11 cellular contexts compared by ENCODE assay signal in the genomic region with DNA sequence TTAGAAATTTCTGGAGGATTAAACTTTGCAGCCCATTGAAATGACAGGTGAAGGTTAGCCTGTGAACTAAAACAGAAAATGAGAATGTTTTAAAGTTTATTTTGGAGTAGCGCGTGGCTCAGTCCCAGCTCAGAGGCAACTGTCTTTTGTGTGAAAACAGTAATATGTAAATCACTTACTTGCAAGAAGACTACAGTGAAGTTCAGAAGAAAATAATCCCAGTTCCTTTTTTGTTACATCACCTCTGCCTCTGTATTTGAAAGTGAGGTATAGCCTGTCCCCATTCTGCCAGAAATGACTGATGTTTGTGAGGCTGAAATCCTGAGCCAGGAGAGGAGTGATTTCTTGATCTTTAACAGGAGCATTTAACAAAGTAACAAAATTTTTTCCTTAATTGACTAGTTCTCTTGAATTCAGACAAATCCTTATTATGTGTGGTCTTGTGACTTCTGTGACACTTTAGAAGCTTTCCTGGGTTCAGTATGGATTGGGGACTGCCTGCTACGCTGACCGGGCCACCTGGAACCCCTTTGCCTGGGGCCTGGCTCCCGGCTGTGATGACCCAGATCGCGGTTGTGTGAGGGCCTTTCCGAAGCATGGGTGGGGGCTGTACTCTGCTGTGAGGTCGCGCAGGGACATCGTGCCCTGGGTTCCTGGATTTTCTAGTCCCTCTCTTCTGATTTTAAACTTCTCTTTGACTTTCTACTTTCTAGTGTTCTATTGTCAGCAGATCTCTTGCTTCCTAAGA. TPM values are rescaled to one million over a fixed set of nuclear protein-coding genes. Genes with fewer than 3 reads are reported as not detected.
A peak's percentile ranks its signal among the peaks of the same experiment; 100 is the strongest.
DNase-seq lines count a peak whose midpoint lies in the region; ATAC-seq and TF ChIP-seq lines count a peak whose summit lies in the region.
"Had no signal": no experiment of that assay in that cellular context is flagged by ENCODE, and none has a peak within 500 bp of the region (broad histone marks: within the 10 kb centered on the region; RNA-seq: fewer than 3 reads in every experiment).

No MANE protein-coding gene starts in this region.

- ATAC-seq in GM19043 (IDR thresholded peaks at IDR 0.05; ENCODE audit: low read depth, unreplicated experiment) (peak; percentile 100), GM21786 (IDR thresholded peaks at IDR 0.05; ENCODE audit: unreplicated experiment) (peak; percentile 100), HG03196 (IDR thresholded peaks at IDR 0.05; ENCODE audit: unreplicated experiment) (peak; percentile 96), naive B cell (ENCODE audit: low read depth in 2 of 2) (peak; percentile 20 to 48)
- ATAC-seq: activated CD8-positive, alpha-beta T cell treated with anti-CD3 and anti-CD28 coated beads for 36 hours; left colon had no signal

- DNase-seq in naive B cell (no peak), Peyer's patch (no peak), T1000 (lab: John Stamatoyannopoulos, UW) (no peak), amniotic stem cell (lab: John Stamatoyannopoulos, UW) (no peak)
- DNase-seq: activated CD8-positive, alpha-beta T cell treated with anti-CD3 and anti-CD28 coated beads for 36 hours; left colon; NCI-H146 had no signal

- no peak overlapping the region for H3K4me3 ChIP-seq in Peyer's patch
- H3K4me3 ChIP-seq: prostate gland had no signal

- peaks cover 10 to 13% of the 10 kb centered on the region in 2 donors for H3K36me3 Mint-ChIP-seq in naive B cell

- no peaks in the 10 kb centered on the region for H3K4me1 ChIP-seq in Peyer's patch

- H3K4me3 Mint-ChIP-seq in naive B cell = peak overlapping the region in 2 of 8 donors; percentile 49 to 53
- H3K4me3 Mint-ChIP-seq: activated CD8-positive, alpha-beta T cell treated with anti-CD3 and anti-CD28 coated beads for 36 hours had no signal

- peaks cover 16 to 37% (median 24%) of the 10 kb centered on the region in 3 donors for H3K4me1 Mint-ChIP-seq in naive B cell

- no peak overlapping the region for H3K27ac ChIP-seq in Peyer's patch
- H3K27ac ChIP-seq: prostate gland had no signal

- peaks cover 0 to 43% (median 0%) of the 10 kb centered on the region in 3 donors for H3K36me3 ChIP-seq in Peyer's patch
- H3K36me3 ChIP-seq: prostate gland had no signal

- no peak for TF ChIP-seq CTCF in Peyer's patch (IDR thresholded peaks at IDR 0.05)

- H3K9me3 Mint-ChIP-seq in naive B cell = peaks cover 0 to under 1% (median 0%) of the 10 kb centered on the region in 7 donors
- H3K9me3 Mint-ChIP-seq: activated CD8-positive, alpha-beta T cell treated with anti-CD3 and anti-CD28 coated beads for 36 hours had no signal

- no peaks in the 10 kb centered on the region for H3K9me3 ChIP-seq in Peyer's patch
- H3K9me3 ChIP-seq: prostate gland had no signal

- peak overlapping the region in 2 of 6 donors; percentile 27 to 66 for H3K27ac Mint-ChIP-seq in naive B cell
- H3K27ac Mint-ChIP-seq: activated CD8-positive, alpha-beta T cell treated with anti-CD3 and anti-CD28 coated beads for 36 hours had no signal

- no peaks in the 10 kb centered on the region for H3K27me3 Mint-ChIP-seq in naive B cell
- H3K27me3 Mint-ChIP-seq: activated CD8-positive, alpha-beta T cell treated with anti-CD3 and anti-CD28 coated beads for 36 hours had no signal

- no peaks in the 10 kb centered on the region for H3K27me3 ChIP-seq in Peyer's patch

- no peak for TF ChIP-seq POLR2A in Peyer's patch (IDR thresholded peaks at IDR 0.05)

RNA-seq across cellular contexts. Expression of a gene that starts 24.3 kb away (rescaled TPM):
- polyA plus RNA-seq in naive B cell (ENCODE audit: low read depth in 6 of 6) = 10 to 100 TPM; 31.3 to 36.3 (median 33.1) TPM
- 100 to 1,000 TPM; 122 to 191 (median 158) TPM for total RNA-seq in Peyer's patch

RNA-seq across cellular contexts. Expression of a gene that starts 26.1 kb away (rescaled TPM):
- polyA plus RNA-seq in naive B cell (ENCODE audit: low read depth in 6 of 6) = 10 to 100 TPM; 35.7 to 53.9 (median 40.9) TPM
- 10 to 100 TPM; 23.4 to 94.1 (median 36.2) TPM for total RNA-seq in Peyer's patch

Comparison
In these comparisons a context has a peak if more than half of its experiments do, and no peak if none do; other contexts are left out.
1. ATAC-seq: peak in every context shown above with its lines; median percentile 100 in GM19043; 100 in GM21786; 96 in HG03196; 34 in naive B cell.